20 cellular contexts compared by ENCODE assay signal in the genomic region with DNA sequence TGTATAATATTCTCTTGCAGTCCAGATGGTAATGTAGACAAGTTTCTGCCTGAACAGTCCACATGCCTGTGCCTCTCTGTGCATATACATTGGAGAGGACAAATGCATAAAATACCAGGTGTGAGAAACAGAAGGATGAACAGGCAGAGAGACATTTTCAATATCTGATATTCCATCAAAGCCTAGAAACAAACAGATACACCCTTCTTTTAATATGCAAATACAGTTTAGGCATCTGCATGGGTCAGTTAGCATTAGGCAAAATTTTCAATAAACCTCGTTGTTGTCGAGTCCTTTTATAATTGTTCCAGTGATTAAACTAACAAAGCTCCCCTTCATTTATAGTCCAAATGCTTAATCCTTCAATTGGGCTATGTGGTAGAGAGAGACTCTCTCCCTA. TPM values are rescaled to one million over a fixed set of nuclear protein-coding genes. Genes with fewer than 3 reads are reported as not detected.
A peak's percentile ranks its signal among the peaks of the same experiment; 100 is the strongest.
DNase-seq lines count a peak whose midpoint lies in the region; ATAC-seq lines count a peak whose summit lies in the region.
"Had no signal": no experiment of that assay in that cellular context is flagged by ENCODE, and none has a peak within 500 bp of the region (broad histone marks: within the 10 kb centered on the region; RNA-seq: fewer than 3 reads in every experiment).

No MANE protein-coding gene starts in this region.

- no peak overlapping the region for H3K9ac ChIP-seq in Karpas-422 (ENCODE audit: low read length)

- no peak overlapping the region for H3K27ac Mint-ChIP-seq in activated T-cell treated with anti-CD3 and anti-CD28 coated beads, Interleukin-2, amount 50 U/mL, for 72 hours
- H3K27ac Mint-ChIP-seq: CD14-positive monocyte, HFFc6 had no signal

- no peaks in the 10 kb centered on the region for H3K27me3 Mint-ChIP-seq in activated T-cell treated with anti-CD3 and anti-CD28 coated beads, Interleukin-2, amount 50 U/mL, for 72 hours (ENCODE audit: low read depth)

- H3K9me3 Mint-ChIP-seq in activated T-cell treated with anti-CD3 and anti-CD28 coated beads, Interleukin-2, amount 50 U/mL, for 72 hours = no peaks in the 10 kb centered on the region
- H3K9me3 Mint-ChIP-seq: CD14-positive monocyte, HFFc6 had no signal

- no peaks in the 10 kb centered on the region for H3K36me3 Mint-ChIP-seq in activated T-cell treated with anti-CD3 and anti-CD28 coated beads, Interleukin-2, amount 50 U/mL, for 72 hours (ENCODE audit: insufficient read depth in 2 of 2)

- no peak overlapping the region for H3K4me3 ChIP-seq in Karpas-422 (ENCODE audit: low read length)
- H3K4me3 ChIP-seq: Peyer's patch, SK-N-MC had no signal

- H3K27me3 ChIP-seq in Karpas-422 (ENCODE audit: low read length) = no peaks in the 10 kb centered on the region
- H3K27me3 ChIP-seq: Peyer's patch had no signal

- H3K4me3 Mint-ChIP-seq in activated T-cell treated with anti-CD3 and anti-CD28 coated beads, Interleukin-2, amount 50 U/mL, for 72 hours = no peak overlapping the region
- H3K4me3 Mint-ChIP-seq: CD14-positive monocyte, HFFc6 had no signal

- no peak overlapping the region for H3K4me2 ChIP-seq in Karpas-422 (ENCODE audit: low read depth, low read length, poor library complexity, severe bottlenecking)

- no peaks in the 10 kb centered on the region for H3K9me2 ChIP-seq in Karpas-422 (replicated peaks; ENCODE audit: insufficient read depth, low read length)

- peaks cover 7% of the 10 kb centered on the region; the same call in 1 of the 2 replicates for H3K4me1 ChIP-seq in Karpas-422 (ENCODE audit: low read length)
- H3K4me1 ChIP-seq: Peyer's patch had no signal

- no peaks in the 10 kb centered on the region for H3K9me3 ChIP-seq in Karpas-422 (ENCODE audit: low read length)
- H3K9me3 ChIP-seq: Peyer's patch had no signal

- H3K79me2 ChIP-seq in Karpas-422 (ENCODE audit: low read length) = peaks cover 38% of the 10 kb centered on the region

- H3K4me1 Mint-ChIP-seq in activated T-cell treated with anti-CD3 and anti-CD28 coated beads, Interleukin-2, amount 50 U/mL, for 72 hours (ENCODE audit: low read depth) = peaks cover 18% of the 10 kb centered on the region

- H3K27ac ChIP-seq in Karpas-422 (ENCODE audit: low read length) = no peak overlapping the region
- H3K27ac ChIP-seq: Peyer's patch, SK-N-MC had no signal

- DNase-seq in COLO829 (ENCODE audit: low spot score) (peak; percentile 63), NCI-H526 treated with DMSO at 0.1 percent for 48 hours (lab: John Stamatoyannopoulos, UW) (peak; percentile 99), foreskin melanocyte (peak; percentile 64), putamen (ENCODE audit: low spot score) (peak; percentile 78), Karpas-422 (no peak), T-helper 2 cell (no peak)
- DNase-seq in activated T-cell treated with anti-CD3 and anti-CD28 coated beads, Interleukin-2, amount 50 U/mL, for 72 hours = no peak
- DNase-seq: COR-L47, DMS53, HFFc6, IMR-90, Kasumi-1, NCI-H1105 treated with DMSO at 0.1 percent for 48 hours, NCI-H1930, Peyer's patch had no signal

- H3K36me3 ChIP-seq in Karpas-422 (ENCODE audit: insufficient read depth, low read length) = peaks cover 21% of the 10 kb centered on the region; the same call in 1 of the 2 replicates
- H3K36me3 ChIP-seq: Peyer's patch had no signal

- no peaks in the 10 kb centered on the region for H4K20me1 ChIP-seq in Karpas-422 (ENCODE audit: insufficient read depth, low read depth, low read length)

- ATAC-seq in activated T-cell treated with anti-CD3 and anti-CD28 coated beads, Interleukin-2, amount 50 U/mL, for 72 hours (replicated peaks in 1 of 2) = no peak
- ATAC-seq: Right ventricle myocardium inferior had no signal

- no peak overlapping the region for H2AFZ ChIP-seq in Karpas-422 (ENCODE audit: low read length)

RNA-seq across cellular contexts. Expression of gene OMG, which starts 0.9 kb away (rescaled TPM):
- 1 to 10 TPM in 1 of 2 donors, under 1 TPM in 1; 0.42 to 1.1 TPM for total RNA-seq in activated T-cell treated with anti-CD3 and anti-CD28 coated beads, Interleukin-2, amount 50 U/mL, for 72 hours
- 0.11 TPM in 1 of 2 replicates, not detected in the other for total RNA-seq in Karpas-422 (2014; rRNA removed; shearing (Covaris generic); ENCODE audit: low replicate concordance)
- total RNA-seq: H1, NCI-H460, Peyer's patch, Right ventricle myocardium inferior had no signal

RNA-seq across cellular contexts. Expression of gene EVI2B, which starts 17.7 kb away (rescaled TPM):
- 10 to 100 TPM; 28.0 to 37.3 TPM for total RNA-seq in activated T-cell treated with anti-CD3 and anti-CD28 coated beads, Interleukin-2, amount 50 U/mL, for 72 hours
- 0.76 and 5.0 TPM in 2 replicates for total RNA-seq in Karpas-422 (2014; rRNA removed; shearing (Covaris generic); ENCODE audit: low replicate concordance)
- total RNA-seq: H1 had no signal

RNA-seq across cellular contexts. Expression of gene EVI2A, which starts 25.3 kb away (rescaled TPM):
- 10 to 100 TPM; 31.9 to 39.3 TPM for total RNA-seq in activated T-cell treated with anti-CD3 and anti-CD28 coated beads, Interleukin-2, amount 50 U/mL, for 72 hours
- total RNA-seq in Karpas-422 (2014; rRNA removed; shearing (Covaris generic); ENCODE audit: low replicate concordance) = not detected in 2 replicates
- total RNA-seq: H1, NCI-H460 had no signal

Comparison
In these comparisons a context has a peak if more than half of its experiments do, and no peak if none do; other contexts are left out.
1. DNase-seq: peak in COLO829 (single experiment), NCI-H526 treated with DMSO at 0.1 percent for 48 hours (single experiment), foreskin melanocyte (single experiment) and putamen (single experiment); none in activated T-cell treated with anti-CD3 and anti-CD28 coated beads, Interleukin-2, amount 50 U/mL, for 72 hours (0 of 2), Karpas-422 (single experiment) and T-helper 2 cell (0 of 5).
2. RNA of gene EVI2A, which starts 25.3 kb away (total RNA-seq): 31.9 to 39.3 TPM in activated T-cell treated with anti-CD3 and anti-CD28 coated beads, Interleukin-2, amount 50 U/mL, for 72 hours; not detected in Karpas-422; every median in the first group is over 10 times any median in the second.